ENCODE assay signal across 10 cellular contexts in the genomic region with DNA sequence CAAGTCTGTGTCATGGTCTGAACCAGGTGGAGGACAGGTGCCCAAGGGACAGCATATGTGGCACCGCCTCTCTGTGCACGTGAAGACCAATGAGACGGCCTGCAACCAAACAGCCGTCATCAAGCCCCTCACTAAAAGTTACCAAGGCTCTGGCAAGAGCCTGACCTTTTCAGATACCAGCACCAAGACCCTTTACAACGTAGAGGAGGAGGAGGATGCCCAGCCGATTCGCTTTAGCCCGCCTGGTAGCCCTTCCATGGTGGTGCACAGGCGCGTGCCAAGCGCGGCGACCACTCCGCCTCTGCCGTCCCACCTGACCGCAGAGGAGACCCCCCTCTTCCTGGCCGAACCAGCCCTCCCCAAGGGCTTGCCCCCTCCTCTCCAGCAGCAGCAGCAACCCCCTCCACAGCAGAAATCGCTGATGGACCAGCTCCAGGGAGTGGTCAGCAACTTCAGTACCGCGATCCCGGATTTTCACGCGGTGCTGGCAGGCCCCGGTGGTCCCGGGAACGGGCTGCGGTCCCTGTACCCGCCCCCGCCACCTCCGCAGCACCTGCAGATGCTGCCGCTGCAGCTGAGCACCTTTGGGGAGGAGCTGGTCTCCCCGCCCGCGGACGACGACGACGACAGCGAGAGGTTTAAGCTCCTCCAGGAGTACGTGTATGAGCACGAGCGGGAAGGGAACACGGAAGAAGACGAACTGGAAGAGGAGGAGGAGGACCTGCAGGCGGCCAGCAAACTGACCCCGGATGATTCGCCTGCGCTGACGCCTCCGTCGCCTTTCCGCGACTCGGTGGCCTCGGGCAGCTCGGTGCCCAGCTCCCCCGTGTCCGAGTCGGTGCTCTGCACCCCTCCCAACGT.
DNase-seq lines count a peak whose midpoint lies in the region; ATAC-seq and TF ChIP-seq lines count a peak whose summit lies in the region.
"Had no signal": no experiment of that assay in that cellular context is flagged by ENCODE, and none has a peak within 500 bp of the region (broad histone marks: within the 10 kb centered on the region; RNA-seq: fewer than 3 reads in every experiment).

No MANE protein-coding gene starts in this region.

- H3K36me3 ChIP-seq in IMR-90 (ENCODE audit: control insufficient read depth, insufficient read depth, low read length) (no peaks in the 10 kb centered on the region), subcutaneous abdominal adipose tissue (ENCODE audit: control insufficient read depth in 5 of 5, insufficient read depth in 5 of 5, low read length in 5 of 5) (no peaks in the 10 kb centered on the region)

- in situ Hi-C loops in IMR-90 (cut with MboI; ENCODE audit: low sequenced_read_pairs): no loop called here

- ATAC-seq in IMR-90 (ENCODE audit: low read depth): no peak
- no peak for ATAC-seq in HG02852 (IDR thresholded peaks at IDR 0.05; ENCODE audit: unreplicated experiment)
- no peak for ATAC-seq in HG03432 (IDR thresholded peaks at IDR 0.05; ENCODE audit: unreplicated experiment)

- H2BK5ac ChIP-seq in IMR-90 (ENCODE audit: low read depth, low read length, poor library complexity, severe bottlenecking): no peak overlapping the region

- dilution Hi-C loops in IMR-90 (cut with HindIII; ENCODE audit: low sequenced_read_pairs, unreplicated experiment): no loop called here

- TF ChIP-seq POLR2A in IMR-90 (IDR thresholded peaks at IDR 0.05; ENCODE audit: low read depth, low read length) (no peak), lower leg skin (IDR thresholded peaks at IDR 0.05) (no peak)

- POLR2A ChIA-PET in IMR-90 (lab: Charles Lee; ENCODE audit: unreplicated experiment): no interaction called here

- no peak overlapping the region for H2BK120ac ChIP-seq in IMR-90 (ENCODE audit: low read depth, low read length)

- H2AK5ac ChIP-seq in IMR-90 (ENCODE audit: low read depth, low read length): no peak overlapping the region

- no peak overlapping the region for H3K9ac ChIP-seq in IMR-90 (ENCODE audit: low read depth, low read length)
- H3K9ac ChIP-seq in subcutaneous abdominal adipose tissue (ENCODE audit: low read length in 5 of 5): peak overlapping the region in 3 of 5 donors; percentile 21 to 57 (median 48)

- H3K4ac ChIP-seq in IMR-90 (ENCODE audit: low read depth, low read length): no peak overlapping the region

- H3K27ac ChIP-seq in IMR-90 (ENCODE audit: insufficient read depth, low read length) (no peak overlapping the region), subcutaneous abdominal adipose tissue (ENCODE audit: low read depth, low read length) (no peak overlapping the region)

- peak overlapping the region; percentile 69 for H2AFZ ChIP-seq in IMR-90 (replicated peaks; ENCODE audit: low read length, poor library complexity)

- no TSS peak for BruUV-seq in IMR-90 (replicated peaks; lab: Mats Ljungman, UMichigan)

- DNase-seq in IMR-90 (no peak), epithelial cell of esophagus (ENCODE audit: low read depth) (peak; percentile 47), lower leg skin (ENCODE audit: low spot score in 2 of 2) (no peak), HUDEP-2 (lab: John Stamatoyannopoulos, UW; ENCODE audit: unreplicated experiment in 76 of 76) (no peak), CD1c-positive myeloid dendritic cell (ENCODE audit: extremely low spot score) (no peak)
- DNase-seq: activated CD4-positive, alpha-beta memory T cell treated with anti-CD3 and anti-CD28 coated beads for 36 hours; NCI-H510A had no signal

- no peak overlapping the region for H2BK15ac ChIP-seq in IMR-90 (ENCODE audit: low read depth, low read length)

- no peak for TF ChIP-seq RAD21 in IMR-90 (IDR thresholded peaks at IDR 0.05; ENCODE audit: low read length)

- no peak overlapping the region for H2AK9ac ChIP-seq in IMR-90 (replicated peaks; ENCODE audit: low read depth, low read length, poor library complexity)

- WGBS in IMR-90 (ENCODE audit: extremely low coverage in 2 of 2, insufficient read length in 1 of 2), 2 experiments: 0% methylated on average over 3 of the region's 60 CpGs; no CpG with 5 or more reads in 1 of the 2 experiments
- WGBS in lower leg skin, 2 donors: 9 to 15% methylated on average over 42 to 55 of the region's 60 CpGs

- peak overlapping the region; percentile 71 for H3K4me2 ChIP-seq in IMR-90 (ENCODE audit: low read depth, low read length)

- H3K56ac ChIP-seq in IMR-90 (ENCODE audit: extremely low read depth, insufficient read depth, low read length): no peak overlapping the region

- H3K23ac ChIP-seq in IMR-90 (ENCODE audit: low read depth, low read length): no peak overlapping the region

- H4K20me1 ChIP-seq in IMR-90 (ENCODE audit: insufficient read depth, low read length): no peaks in the 10 kb centered on the region

- CTCF ChIA-PET in IMR-90 (lab: Yijun Ruan, JAX): no interaction called here

- intact Hi-C loops in IMR-90 (cut with micrococcal nuclease): no loop called here
- intact Hi-C loops in lower leg skin (cut with DNase I; ENCODE audit: low total_unique reads): no loop called here

- H4K91ac ChIP-seq in IMR-90 (ENCODE audit: insufficient read depth, low read depth, low read length): no peak overlapping the region

- H3K4me3 ChIP-seq in IMR-90 (ENCODE audit: insufficient read depth, low read depth, low read length): peak overlapping the region; percentile 21
- peak overlapping the region; percentile 20 for H3K4me3 ChIP-seq in epithelial cell of esophagus (ENCODE audit: low read length)
- H3K4me3 ChIP-seq in lower leg skin (ENCODE audit: low read depth, poor library complexity, severe bottlenecking): peak overlapping the region; percentile 21
- peak overlapping the region; percentile 38 to 71 (median 66) for H3K4me3 ChIP-seq in subcutaneous abdominal adipose tissue (ENCODE audit: low read depth in 1 of 5, low read length in 5 of 5)

- H3K9me1 ChIP-seq in IMR-90 (ENCODE audit: insufficient read depth, low read length): no peaks in the 10 kb centered on the region

- H2BK20ac ChIP-seq in IMR-90 (ENCODE audit: low read depth, low read length): no peak overlapping the region

- H4K5ac ChIP-seq in IMR-90 (ENCODE audit: low read depth, low read length): no peak overlapping the region

- no peak overlapping the region for H3K14ac ChIP-seq in IMR-90 (replicated peaks; ENCODE audit: low read depth, low read length)

- H3K27me3 ChIP-seq in IMR-90 (ENCODE audit: control insufficient read depth, insufficient read depth, low read length): peaks cover 5% of the 10 kb centered on the region; the same call in 1 of the 2 replicates
- peaks cover 3 to 10% (median 9%) of the 10 kb centered on the region in 5 donors for H3K27me3 ChIP-seq in subcutaneous abdominal adipose tissue (ENCODE audit: control insufficient read depth in 5 of 5, insufficient read depth in 4 of 5, low read length in 5 of 5)

- no peaks in the 10 kb centered on the region for H3K79me1 ChIP-seq in IMR-90 (ENCODE audit: low read depth in 1 of 2, low read length in 2 of 2)

- no peak for TF ChIP-seq CTCF in IMR-90 (conservative IDR thresholded peaks at IDR 0.05; ENCODE audit: low read depth, low read length)
- no peak for TF ChIP-seq CTCF in epithelial cell of esophagus (IDR thresholded peaks at IDR 0.05; ENCODE audit: insufficient read depth, low read depth, low read length, missing control alignments)
- no peak for TF ChIP-seq CTCF in lower leg skin (IDR thresholded peaks at IDR 0.05)

- H3K9me3 ChIP-seq in IMR-90 (ENCODE audit: control insufficient read depth, insufficient read depth, low read length) (no peaks in the 10 kb centered on the region), subcutaneous abdominal adipose tissue (ENCODE audit: control insufficient read depth in 5 of 5, low read length in 5 of 5) (no peaks in the 10 kb centered on the region)

- H3K18ac ChIP-seq in IMR-90 (ENCODE audit: low read depth, low read length): no peak overlapping the region

- no peak overlapping the region for H4K8ac ChIP-seq in IMR-90 (ENCODE audit: low read depth in 2 of 2, low read length in 2 of 2)

- H3K4me1 ChIP-seq in IMR-90 (ENCODE audit: control insufficient read depth, insufficient read depth, low read length) (no peaks in the 10 kb centered on the region), subcutaneous abdominal adipose tissue (ENCODE audit: control insufficient read depth in 5 of 5, insufficient read depth in 5 of 5, low read length in 5 of 5) (peaks cover 0 to 12% (median 12%) of the 10 kb centered on the region in 5 donors)

TF ChIP-seq in IMR-90, 13 proteins besides CTCF, POLR2A, EP300 and RAD21:
- no peak for TF ChIP-seq FOS (IDR thresholded peaks at IDR 0.05; ENCODE audit: low read depth, low read length)
- no peak for TF ChIP-seq NFE2L2 (IDR thresholded peaks at IDR 0.05; ENCODE audit: low read depth, low read length)
- TF ChIP-seq RCOR1 (IDR thresholded peaks at IDR 0.05; ENCODE audit: insufficient replicate concordance, low read length): no peak
TF ChIP-seq in IMR-90: peak in this region for 0.
